ENCODE assay signal across 13 cellular contexts in the genomic region with DNA sequence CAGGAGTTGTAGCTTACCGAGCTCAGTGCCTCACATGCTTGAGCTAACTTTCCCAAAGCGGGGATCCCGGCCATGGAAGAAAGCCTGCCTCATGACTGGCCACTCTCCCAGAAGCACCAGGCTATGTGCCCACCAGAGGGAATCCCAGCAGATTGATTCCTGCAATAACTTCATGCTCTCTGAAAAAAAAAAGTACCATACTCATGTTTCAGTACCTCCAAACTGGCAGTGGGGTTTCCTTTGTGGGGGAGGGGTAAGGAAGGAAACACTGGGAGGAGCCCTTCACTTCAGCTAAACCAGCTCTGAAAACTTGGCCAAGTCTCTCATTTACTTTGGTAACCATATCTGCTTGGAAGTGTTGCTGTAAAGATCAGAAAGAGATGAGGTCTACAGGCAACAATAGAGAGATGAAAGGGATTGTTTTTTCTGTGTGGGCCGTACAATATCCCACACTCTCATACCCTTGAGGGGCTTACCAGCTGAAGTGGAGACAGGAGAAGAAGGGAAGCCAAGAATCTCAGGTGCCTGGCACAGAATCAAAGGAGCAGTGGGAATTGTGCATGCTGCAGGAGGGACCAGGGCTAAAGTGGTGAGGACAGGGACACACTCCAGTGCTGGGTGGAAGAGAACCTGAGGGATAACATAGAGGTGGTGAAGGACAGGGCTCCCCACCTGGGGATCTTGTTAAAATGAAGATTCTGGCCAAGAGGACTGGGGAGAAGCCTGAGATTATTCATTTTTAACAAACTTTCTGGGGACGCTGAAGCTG.
DNase-seq lines count a peak whose midpoint lies in the region; ATAC-seq lines count a peak whose summit lies in the region.
"Had no signal": no experiment of that assay in that cellular context is flagged by ENCODE, and none has a peak within 500 bp of the region (broad histone marks: within the 10 kb centered on the region; RNA-seq: fewer than 3 reads in every experiment).

No MANE protein-coding gene starts in this region.

- H3K4me1 ChIP-seq in subcutaneous abdominal adipose tissue (ENCODE audit: control insufficient read depth in 5 of 5, insufficient read depth in 5 of 5, low read length in 5 of 5) = peaks cover 4 to 22% (median 15%) of the 10 kb centered on the region in 5 donors
- H3K4me1 ChIP-seq: A549, colonic mucosa had no signal

- H3K9ac ChIP-seq in subcutaneous abdominal adipose tissue (ENCODE audit: low read length in 5 of 5) = no peak overlapping the region

- H3K9me3 ChIP-seq in subcutaneous abdominal adipose tissue (ENCODE audit: control insufficient read depth in 5 of 5, low read length in 5 of 5) = no peaks in the 10 kb centered on the region
- H3K9me3 ChIP-seq: A549, colonic mucosa had no signal

- H3K36me3 ChIP-seq in subcutaneous abdominal adipose tissue (ENCODE audit: control insufficient read depth in 5 of 5, insufficient read depth in 5 of 5, low read length in 5 of 5) = no peaks in the 10 kb centered on the region
- H3K36me3 ChIP-seq: colonic mucosa had no signal

- ATAC-seq in GM21447 (IDR thresholded peaks at IDR 0.05; ENCODE audit: unreplicated experiment) = no peak
- ATAC-seq: A549; stimulated activated naive CD8-positive, alpha-beta T cell treated with anti-CD3 and anti-CD28 coated beads, Interleukin-15, amount 100 ng/mL, for 72 hours had no signal

- H3K4me3 ChIP-seq in subcutaneous abdominal adipose tissue (ENCODE audit: low read depth in 1 of 5, low read length in 5 of 5) = no peak overlapping the region
- H3K4me3 ChIP-seq: A549, colonic mucosa had no signal

- no peaks in the 10 kb centered on the region for H3K27me3 ChIP-seq in subcutaneous abdominal adipose tissue (ENCODE audit: control insufficient read depth in 5 of 5, insufficient read depth in 4 of 5, low read length in 5 of 5)
- H3K27me3 ChIP-seq: colonic mucosa had no signal

- peak overlapping the region; percentile 26 for H3K27ac ChIP-seq in subcutaneous abdominal adipose tissue (ENCODE audit: low read depth, low read length)
- H3K27ac ChIP-seq: A549, colonic mucosa had no signal

- DNase-seq in NCI-H510A treated with DMSO at 0.1 percent for 48 hours (lab: John Stamatoyannopoulos, UW) (peak; percentile 19), NCI-H510A (lab: John Stamatoyannopoulos, UW) (no peak), anterior cingulate cortex (lab: John Stamatoyannopoulos, UW) (peak in 31 of 58 donors; percentile 1 to 32 (median 11)), left kidney (ENCODE audit: low read depth, low spot score) (peak; percentile 73), NCI-H2081 treated with DMSO at 0.1 percent for 48 hours (lab: John Stamatoyannopoulos, UW) (no peak), NCI-H748 treated with DMSO at 0.1 percent for 48 hours (lab: John Stamatoyannopoulos, UW) (no peak)
- DNase-seq: NCI-H1092 treated with DMSO at 0.1 percent for 48 hours; stimulated activated CD4-positive, alpha-beta T cell treated with anti-CD3 and anti-CD28 coated beads, Interleukin-1b, Interleukin-23, amount 100 ng/mL, for 48 hours; stimulated activated naive CD8-positive, alpha-beta T cell treated with anti-CD3 and anti-CD28 coated beads, Interleukin-15, amount 100 ng/mL, for 72 hours had no signal

Comparison
In these comparisons a context has a peak if more than half of its experiments do, and no peak if none do; other contexts are left out.
1. DNase-seq: peak in NCI-H510A treated with DMSO at 0.1 percent for 48 hours (single experiment), anterior cingulate cortex (31 of 58) and left kidney (single experiment); none in NCI-H510A (single experiment), NCI-H2081 treated with DMSO at 0.1 percent for 48 hours (single experiment) and NCI-H748 treated with DMSO at 0.1 percent for 48 hours (single experiment).